ENCODE assay signal across 19 cellular contexts in genomic region chr5:153987310-153987709, GRCh38.
"Had no signal": no experiment of that assay in that cellular context is flagged by ENCODE, and none has a peak within 500 bp of the region (broad histone marks: within the 10 kb centered on the region; RNA-seq: fewer than 3 reads in every experiment).

No MANE protein-coding gene starts in this region.

- DNase-seq: cerebellar nuclear complex; foreskin keratinocyte; immature natural killer cell; kidney; left cardiac atrium; naive thymus-derived CD8-positive, alpha-beta T cell; nucleus accumbens; ovary; sigmoid colon; stimulated activated CD4-positive, alpha-beta T cell treated with anti-CD3 and anti-CD28 coated beads, Interleukin-12 subunit alpha, Interleukin-12 subunit beta, amount 100 ng/mL, for 4 hours; stimulated activated naive CD4-positive, alpha-beta T cell; stomach; substantia nigra; transverse colon had no signal

- H3K4me1 Mint-ChIP-seq: immature natural killer cell; naive thymus-derived CD8-positive, alpha-beta T cell had no signal

- H3K9me3 Mint-ChIP-seq: dendritic cell treated with granulocyte-macrophage colony-stimulating factor and Interleukin-4, amounts not matched to agents 40 ng/mL and 50 ng/mL, for 4 days; immature natural killer cell; naive thymus-derived CD8-positive, alpha-beta T cell had no signal

- H3K27ac ChIP-seq: esophagus muscularis mucosa, foreskin keratinocyte, ovary, right atrium auricular region, sigmoid colon, skin epidermis, stomach, thoracic aorta, transverse colon had no signal

- H3K36me3 ChIP-seq: ovary, thoracic aorta had no signal

- H3K9me3 ChIP-seq: esophagus muscularis mucosa, ovary, right atrium auricular region, sigmoid colon, stomach, thoracic aorta, transverse colon had no signal

- H3K4me3 Mint-ChIP-seq: dendritic cell treated with granulocyte-macrophage colony-stimulating factor and Interleukin-4, amounts not matched to agents 40 ng/mL and 50 ng/mL, for 4 days; immature natural killer cell; naive thymus-derived CD8-positive, alpha-beta T cell had no signal

- H3K27me3 ChIP-seq: esophagus muscularis mucosa, foreskin keratinocyte, ovary, right atrium auricular region, sigmoid colon, stomach, transverse colon had no signal

- H3K4me3 ChIP-seq: esophagus muscularis mucosa, ovary, right atrium auricular region, sigmoid colon, skin epidermis, stomach, thoracic aorta, transverse colon had no signal

- ATAC-seq: foreskin keratinocyte; naive thymus-derived CD8-positive, alpha-beta T cell had no signal

- H3K4me1 ChIP-seq: esophagus muscularis mucosa, right atrium auricular region, sigmoid colon, stomach, transverse colon had no signal

- H3K27me3 Mint-ChIP-seq: dendritic cell treated with granulocyte-macrophage colony-stimulating factor and Interleukin-4, amounts not matched to agents 40 ng/mL and 50 ng/mL, for 4 days; naive thymus-derived CD8-positive, alpha-beta T cell had no signal

- H3K27ac Mint-ChIP-seq: dendritic cell treated with granulocyte-macrophage colony-stimulating factor and Interleukin-4, amounts not matched to agents 40 ng/mL and 50 ng/mL, for 4 days; immature natural killer cell; naive thymus-derived CD8-positive, alpha-beta T cell had no signal
